16 cellular contexts compared by ENCODE assay signal in the genomic region with DNA sequence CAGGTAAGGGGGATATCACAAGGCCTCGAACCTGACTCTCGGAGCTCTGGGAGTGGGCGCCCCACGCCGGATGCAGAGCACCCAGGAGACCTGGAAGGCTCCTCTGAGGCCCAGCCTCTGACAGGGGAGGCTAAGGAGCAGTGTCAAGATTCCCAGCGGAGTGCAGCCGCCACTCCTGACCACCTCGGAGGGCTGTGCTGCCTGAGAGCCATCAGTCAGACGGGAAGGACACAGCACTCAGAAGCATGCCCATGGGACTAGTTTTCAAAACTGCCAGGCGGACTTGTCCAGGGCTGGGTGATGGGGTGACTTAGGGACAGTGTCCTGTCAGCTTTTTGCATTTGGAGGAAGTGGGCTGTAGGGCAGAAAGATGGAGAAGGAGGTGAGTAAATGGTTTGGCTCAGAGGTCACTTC. TPM values are rescaled to one million over a fixed set of nuclear protein-coding genes. Genes with fewer than 3 reads are reported as not detected.
DNase-seq lines count a peak whose midpoint lies in the region; ATAC-seq and TF ChIP-seq lines count a peak whose summit lies in the region.
"Had no signal": no experiment of that assay in that cellular context is flagged by ENCODE, and none has a peak within 500 bp of the region (broad histone marks: within the 10 kb centered on the region; RNA-seq: fewer than 3 reads in every experiment).

No MANE protein-coding gene starts in this region.

- no peaks in the 10 kb centered on the region for H4K20me1 ChIP-seq in H9 (ENCODE audit: control insufficient read depth, insufficient read depth, insufficient read length)

- no peaks in the 10 kb centered on the region for H3K9me3 ChIP-seq in H9 (ENCODE audit: control insufficient read depth, low read depth, low read length)
- no peaks in the 10 kb centered on the region for H3K9me3 ChIP-seq in left ventricle myocardium inferior (replicated peaks)
- H3K9me3 ChIP-seq: ovary had no signal

- H3K14ac ChIP-seq in H9 (ENCODE audit: insufficient read depth, low read length): no peak overlapping the region

- no peaks in the 10 kb centered on the region for H3K9me3 Mint-ChIP-seq in H9
- H3K9me3 Mint-ChIP-seq: activated T-cell treated with anti-CD3 and anti-CD28 coated beads, Interleukin-2, amount 50 U/mL, for 4 hours had no signal

- no peak overlapping the region for H2BK5ac ChIP-seq in H9 (ENCODE audit: insufficient read length, low read length)

- no CpG with 5 or more reads among the region's 10 CpGs for WGBS in H9 (ENCODE audit: extremely low coverage, insufficient read length, low lambda C conversion rate)

- DNase-seq in H9: no peak
- DNase-seq in NOMO-1 (lab: John Stamatoyannopoulos, UW; ENCODE audit: unreplicated experiment in 2 of 2): peak; percentile 19 to 20
- no peak for DNase-seq in left ventricle myocardium inferior
- peak; percentile 23 for DNase-seq in pons (ENCODE audit: low spot score)
- no peak for DNase-seq in activated CD4-positive, alpha-beta T cell treated with anti-CD3 and anti-CD28 coated beads, Interleukin-2, amount 50 U/mL, for 4 hours
- DNase-seq: activated T-cell treated with anti-CD3 and anti-CD28 coated beads, Interleukin-2, amount 50 U/mL, for 4 hours; dermis blood vessel endothelial cell; foreskin keratinocyte; left cardiac atrium; NCI-H1105 treated with DMSO at 0.1 percent for 48 hours; ovary; stimulated activated CD8-positive, alpha-beta memory T cell treated with anti-CD3 and anti-CD28 coated beads, Interleukin-4, amount 100 ng/mL, for 48 hours had no signal

- H3K27ac ChIP-seq in H9 (ENCODE audit: insufficient read length, low read depth, low read length) (no peak overlapping the region), left ventricle myocardium inferior (replicated peaks) (peak overlapping the region; percentile 33)
- H3K27ac ChIP-seq: foreskin keratinocyte, ovary had no signal

- no peak overlapping the region for H3K4me3 Mint-ChIP-seq in H9
- H3K4me3 Mint-ChIP-seq: activated T-cell treated with anti-CD3 and anti-CD28 coated beads, Interleukin-2, amount 50 U/mL, for 4 hours had no signal

- no peak overlapping the region for H4K5ac ChIP-seq in H9 (ENCODE audit: insufficient read length, low read depth, low read length)

- H2AFZ ChIP-seq in H9 (ENCODE audit: low read length): no peak overlapping the region

- H3K36me3 Mint-ChIP-seq in H9 (ENCODE audit: insufficient read depth in 1 of 3, low read depth in 3 of 3): peaks cover 3 to 9% (median 5%) of the 10 kb centered on the region in 3 experiments; a peak in 5 of 7 replicates

- no peak for TF ChIP-seq CTCF in H9 (conservative IDR thresholded peaks at IDR 0.05)
- no peak for TF ChIP-seq CTCF in left ventricle myocardium inferior (IDR thresholded peaks at IDR 0.05; ENCODE audit: borderline replicate concordance)

- no peak for ATAC-seq in GM21529 (IDR thresholded peaks at IDR 0.05; ENCODE audit: unreplicated experiment)
- no peak for ATAC-seq in HG03280 (IDR thresholded peaks at IDR 0.05; ENCODE audit: unreplicated experiment)
- ATAC-seq: activated T-cell treated with anti-CD3 and anti-CD28 coated beads, Interleukin-2, amount 50 U/mL, for 4 hours; foreskin keratinocyte; SK-N-SH treated with all-trans-retinoic acid at 6 μM for 48 hours had no signal

- H3K18ac ChIP-seq in H9 (ENCODE audit: insufficient read length, low read depth, low read length): no peak overlapping the region

- no peak overlapping the region for H3K4me2 ChIP-seq in H9 (ENCODE audit: insufficient read depth, insufficient read length, low read length)

- no peak overlapping the region for H2BK15ac ChIP-seq in H9 (ENCODE audit: low read depth, low read length)

- H3K79me1 ChIP-seq in H9 (ENCODE audit: insufficient read depth, low read depth, low read length, poor library complexity, severe bottlenecking): no peaks in the 10 kb centered on the region

- H3K27ac Mint-ChIP-seq in H9: peak overlapping the region in 2 of 3 experiments; percentile 68 to 81; a peak in 4 of 7 replicates

- no peak overlapping the region for H3K4ac ChIP-seq in H9 (ENCODE audit: low read depth, low read length)

- H3K56ac ChIP-seq in H9 (ENCODE audit: insufficient read length, low read depth, low read length): no peak overlapping the region

- no peak overlapping the region for H2BK20ac ChIP-seq in H9 (ENCODE audit: low read depth, low read length, poor library complexity, severe bottlenecking)

- no peak overlapping the region for H3K23ac ChIP-seq in H9 (ENCODE audit: insufficient read length, low read depth, low read length)

- no peak overlapping the region for H3K4me3 ChIP-seq in left ventricle myocardium inferior
- H3K4me3 ChIP-seq: ovary, skin epidermis had no signal

- H2BK120ac ChIP-seq in H9 (ENCODE audit: low read depth, low read length, poor library complexity, severe bottlenecking): no peak overlapping the region

- H2BK12ac ChIP-seq in H9 (ENCODE audit: insufficient read length, low read depth, low read length): no peak overlapping the region

- H3K36me3 ChIP-seq in left ventricle myocardium inferior: no peaks in the 10 kb centered on the region
- H3K36me3 ChIP-seq: ovary had no signal

- H4K91ac ChIP-seq in H9 (ENCODE audit: insufficient read length, low read depth, low read length): peak overlapping the region; percentile 73

- H3K9ac ChIP-seq in H9 (ENCODE audit: extremely low read depth, insufficient read length, low read length): no peak overlapping the region

- no peaks in the 10 kb centered on the region for H3K79me2 ChIP-seq in H9 (ENCODE audit: insufficient read depth, low read length)

- intact Hi-C loops in left ventricle myocardium inferior (cut with micrococcal nuclease): no loop called here

- no peak overlapping the region for H4K8ac ChIP-seq in H9 (replicated peaks; ENCODE audit: insufficient read length, low read depth, low read length)

- H3K27me3 Mint-ChIP-seq in H9 (ENCODE audit: low read depth): no peaks in the 10 kb centered on the region; the same call in 1 of the 2 replicates

- no peak overlapping the region for H3T11ph ChIP-seq in H9 (ENCODE audit: low read length)

- H2AK5ac ChIP-seq in H9 (ENCODE audit: insufficient read length, low read length): no peak overlapping the region

- H3K27me3 ChIP-seq in H9 (ENCODE audit: insufficient read depth, low read length): no peaks in the 10 kb centered on the region
- H3K27me3 ChIP-seq in left ventricle myocardium inferior (ENCODE audit: low read depth): no peaks in the 10 kb centered on the region
- H3K27me3 ChIP-seq: foreskin keratinocyte, ovary had no signal

- no peaks in the 10 kb centered on the region for H3K23me2 ChIP-seq in H9 (ENCODE audit: insufficient read length, low read depth, low read length, poor library complexity, severe bottlenecking)

- peaks cover 41 to 50% of the 10 kb centered on the region in 2 experiments for H3K4me1 Mint-ChIP-seq in H9

- H3K4me1 ChIP-seq in H9 (ENCODE audit: insufficient read depth, low read length) (no peaks in the 10 kb centered on the region; the same call in 1 of the 2 replicates), left ventricle myocardium inferior (peaks cover 18% of the 10 kb centered on the region)
- H3K4me1 ChIP-seq: foreskin keratinocyte had no signal

RNA-seq across cellular contexts. Expression of a gene that starts 34.6 kb away (rescaled TPM):
- total RNA-seq in H9 (2021): 39.1 and 42.2 TPM in 2 replicates
- 2.4 TPM for total RNA-seq in left ventricle myocardium inferior

Comparison
In these comparisons a context has a peak if more than half of its experiments do, and no peak if none do; other contexts are left out.
1. DNase-seq: peak in NOMO-1 (2 of 2) and pons (single experiment); none in H9 (single experiment), left ventricle myocardium inferior (single experiment) and activated CD4-positive, alpha-beta T cell treated with anti-CD3 and anti-CD28 coated beads, Interleukin-2, amount 50 U/mL, for 4 hours (0 of 2).
2. RNA of a gene that starts 34.6 kb away (total RNA-seq): 39.1 to 42.2 TPM in H9; 2.4 TPM in left ventricle myocardium inferior (single experiment); every median in the first group is over 10 times any median in the second.